8 cellular contexts compared by ENCODE assay signal in the genomic region with DNA sequence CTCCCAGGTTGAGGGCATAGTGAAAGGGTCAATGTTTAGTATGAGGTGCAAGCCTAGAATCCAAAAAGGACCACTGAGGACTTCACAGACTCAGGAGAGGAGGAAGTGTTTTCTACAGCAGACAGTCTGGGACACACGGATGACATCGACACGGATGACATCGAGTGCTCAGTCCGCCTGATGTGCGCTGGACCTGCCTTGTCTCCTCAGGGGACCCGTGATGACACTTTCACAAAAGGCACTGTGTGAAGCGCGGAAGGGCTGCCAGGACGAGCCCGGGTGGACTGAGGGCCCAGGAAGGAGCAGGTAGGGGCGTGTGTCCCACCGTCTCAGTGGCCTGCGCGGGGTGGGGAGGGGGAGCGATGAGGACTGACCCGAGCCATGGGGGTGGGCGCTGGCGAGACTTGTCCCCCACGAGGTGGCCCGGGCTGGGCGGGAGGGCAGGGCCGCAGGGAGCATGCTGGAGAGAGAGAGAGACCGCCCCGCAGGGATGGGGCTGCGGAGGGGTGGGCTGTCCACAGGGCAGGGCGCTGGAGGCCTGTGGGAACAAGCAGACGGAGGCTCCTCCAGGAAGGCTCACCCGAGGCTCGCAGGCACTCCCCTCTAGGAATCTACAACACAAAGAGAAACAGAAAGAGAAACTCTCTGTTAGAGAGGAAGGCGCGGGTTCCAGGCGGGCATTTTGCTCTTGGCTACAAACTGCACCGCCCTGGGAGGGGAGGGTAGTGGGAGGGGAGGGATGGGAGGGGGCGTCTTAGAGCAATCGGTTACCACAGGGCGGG. TPM values are rescaled to one million over a fixed set of nuclear protein-coding genes. Genes with fewer than 3 reads are reported as not detected.
DNase-seq lines count a peak whose midpoint lies in the region; ATAC-seq and TF ChIP-seq lines count a peak whose summit lies in the region.

No MANE protein-coding gene starts in this region.

- no peaks in the 10 kb centered on the region for H3K9me2 ChIP-seq in GM23338 (ENCODE audit: insufficient read depth)

- peaks cover 34% of the 10 kb centered on the region; the same call in 1 of the 2 replicates for H3F3A ChIP-seq in GM23338 (replicated peaks; ENCODE audit: low read depth)

- peak overlapping the region; percentile 61 for H3K4me3 Mint-ChIP-seq in GM23338

- H3K4me3 ChIP-seq in GM23338 (peak overlapping the region; percentile 57), esophagus muscularis mucosa (peak overlapping the region; percentile 9 to 33 (median 14))

- DNase-seq in GM23338 (ENCODE audit: low spot score) (peak; percentile 94), esophagus muscularis mucosa (ENCODE audit: extremely low spot score) (no peak), COLO829 (ENCODE audit: low spot score) (no peak)
- DNase-seq in activated CD4-positive, alpha-beta T cell treated with anti-CD3 and anti-CD28 coated beads for 48 hours = peak; percentile 88
- DNase-seq in stimulated activated CD4-positive, alpha-beta T cell treated with anti-CD3 and anti-CD28 coated beads, TNF-alpha, amount 100 ng/mL, for 48 hours (ENCODE audit: low read depth in 3 of 3) = peak in 2 of 3 donors; percentile 68 to 79

- peak overlapping the region; percentile 74 for H3K27ac Mint-ChIP-seq in GM23338

- TF ChIP-seq POLR2A in esophagus muscularis mucosa (IDR thresholded peaks at IDR 0.05; ENCODE audit: low read depth) = no peak

- TF ChIP-seq CTCF in GM23338 (conservative IDR thresholded peaks at IDR 0.05; ENCODE audit: low read depth in 2 of 2) = no peak
- TF ChIP-seq CTCF in esophagus muscularis mucosa (IDR thresholded peaks at IDR 0.05) = no peak

- H3K79me2 ChIP-seq in GM23338 (replicated peaks; ENCODE audit: insufficient read depth) = no peaks in the 10 kb centered on the region

- H3K27ac ChIP-seq in GM23338 (ENCODE audit: low read depth) (peak overlapping the region; percentile 97), esophagus muscularis mucosa (replicated peaks in 1 of 4) (peak overlapping the region; percentile 72 to 88 (median 86))

- 68% methylated on average over 37 of the region's 37 CpGs for WGBS in esophagus muscularis mucosa

- TF ChIP-seq EP300 in esophagus muscularis mucosa (IDR thresholded peaks at IDR 0.05) = no peak

- H3K27me3 Mint-ChIP-seq in GM23338 (ENCODE audit: insufficient read depth, low read depth, poor library complexity) = peaks cover 17% of the 10 kb centered on the region

- peak overlapping the region; percentile 81; the same call in 1 of the 2 replicates for H2AFZ ChIP-seq in GM23338

- no peaks in the 10 kb centered on the region for H3K9me3 Mint-ChIP-seq in GM23338

- H4K20me1 ChIP-seq in GM23338 (replicated peaks; ENCODE audit: insufficient read depth) = no peaks in the 10 kb centered on the region; the same call in 1 of the 2 replicates

- peak overlapping the region; percentile 72 for H3K4me2 ChIP-seq in GM23338

- H3K27me3 ChIP-seq in GM23338 (ENCODE audit: insufficient read depth) = no peaks in the 10 kb centered on the region
- no peaks in the 10 kb centered on the region for H3K27me3 ChIP-seq in esophagus muscularis mucosa

- intact Hi-C loops in esophagus muscularis mucosa (cut with DNase I) = loop anchor here (5.0 kb wide), 1 partner anchor 347 kb away; no protein-coding TSS in a partner anchor

- ATAC-seq in GM23338 (peak; percentile 70), GM18858 (IDR thresholded peaks at IDR 0.05; ENCODE audit: unreplicated experiment) (no peak), HG03095 (IDR thresholded peaks at IDR 0.05; ENCODE audit: unreplicated experiment) (no peak), HG03025 (IDR thresholded peaks at IDR 0.05; ENCODE audit: low FRiP score, unreplicated experiment) (no peak)

- H3K36me3 ChIP-seq in GM23338 (ENCODE audit: insufficient read depth) (no peaks in the 10 kb centered on the region; the same call in 1 of the 2 replicates), esophagus muscularis mucosa (peaks cover 18 to 45% (median 37%) of the 10 kb centered on the region in 4 donors)

- H3K36me3 Mint-ChIP-seq in GM23338 (ENCODE audit: low read depth) = peaks cover 20% of the 10 kb centered on the region; the same call in 2 of the 3 replicates

- H3K4me1 ChIP-seq in GM23338 (ENCODE audit: insufficient read depth) = peaks cover 34% of the 10 kb centered on the region
- peaks cover 25 to 83% (median 78%) of the 10 kb centered on the region in 4 donors for H3K4me1 ChIP-seq in esophagus muscularis mucosa

- no peaks in the 10 kb centered on the region for H3K9me3 ChIP-seq in esophagus muscularis mucosa

- H3K4me1 Mint-ChIP-seq in GM23338 = peaks cover 55% of the 10 kb centered on the region

TF ChIP-seq in GM23338, 12 proteins besides CTCF, POLR2A, EP300 and RAD21 (continues in another document):
- TF ChIP-seq NANOG (IDR thresholded peaks at IDR 0.05; ENCODE audit: borderline replicate concordance) = no peak
- TF ChIP-seq EZH2 (IDR thresholded peaks at IDR 0.05; ENCODE audit: low read depth, unreplicated experiment) = no peak
- no peak for TF ChIP-seq POLR2AphosphoS5 (IDR thresholded peaks at IDR 0.05; ENCODE audit: low read depth)
- TF ChIP-seq, protein P1, sequence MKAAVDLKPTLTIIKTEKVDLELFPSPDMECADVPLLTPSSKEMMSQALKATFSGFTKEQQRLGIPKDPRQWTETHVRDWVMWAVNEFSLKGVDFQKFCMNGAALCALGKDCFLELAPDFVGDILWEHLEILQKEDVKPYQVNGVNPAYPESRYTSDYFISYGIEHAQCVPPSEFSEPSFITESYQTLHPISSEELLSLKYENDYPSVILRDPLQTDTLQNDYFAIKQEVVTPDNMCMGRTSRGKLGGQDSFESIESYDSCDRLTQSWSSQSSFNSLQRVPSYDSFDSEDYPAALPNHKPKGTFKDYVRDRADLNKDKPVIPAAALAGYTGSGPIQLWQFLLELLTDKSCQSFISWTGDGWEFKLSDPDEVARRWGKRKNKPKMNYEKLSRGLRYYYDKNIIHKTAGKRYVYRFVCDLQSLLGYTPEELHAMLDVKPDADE (IDR thresholded peaks at IDR 0.05) = no peak
- TF ChIP-seq CREB1 (CRISPR knock-in tag; IDR thresholded peaks at IDR 0.05; ENCODE audit: low read depth) = no peak
- TF ChIP-seq STAT1 (IDR thresholded peaks at IDR 0.05; ENCODE audit: unreplicated experiment) = no peak
- no peak for TF ChIP-seq REST (IDR thresholded peaks at IDR 0.05; ENCODE audit: unreplicated experiment)
- TF ChIP-seq ZNF114 (CRISPR knock-in tag; IDR thresholded peaks at IDR 0.05) = no peak
- TF ChIP-seq JUNB (IDR thresholded peaks at IDR 0.05; ENCODE audit: unreplicated experiment) = no peak
- no peak for TF ChIP-seq ZNF331 (CRISPR knock-in tag; IDR thresholded peaks at IDR 0.05; ENCODE audit: low read depth)
- TF ChIP-seq EZH2phosphoT487 (IDR thresholded peaks at IDR 0.05; ENCODE audit: unreplicated experiment) = no peak

RNA-seq across cellular contexts. Expression of gene USP20, which starts 54.9 kb away (rescaled TPM):
- 12.0 and 13.0 TPM in 2 replicates for total RNA-seq in GM23338 (2014; rRNA removed; shearing (Covaris generic))
- polyA plus RNA-seq in GM23338 (2016; fragmentation: Nextera tagmentation; extraction: Ambion mirVana) = 9.9 and 10.4 TPM in 2 replicates
- 10 to 100 TPM; 31.1 to 45.3 (median 38.7) TPM for total RNA-seq in esophagus muscularis mucosa

RNA-seq across cellular contexts. Expression of gene C9orf78, which starts 55.1 kb away (rescaled TPM):
- 34.4 and 46.1 TPM in 2 replicates for total RNA-seq in GM23338 (2014; rRNA removed; shearing (Covaris generic))
- polyA plus RNA-seq in GM23338 (2016; fragmentation: Nextera tagmentation; extraction: Ambion mirVana) = 72.8 and 84.6 TPM in 2 replicates
- total RNA-seq in esophagus muscularis mucosa = 100 to 1,000 TPM in 1 of 4 donors, 10 to 100 TPM in 3; 47.3 to 139 (median 62.6) TPM

Comparison
In these comparisons a context has a peak if more than half of its experiments do, and no peak if none do; other contexts are left out.
1. DNase-seq: peak in GM23338 (single experiment), activated CD4-positive, alpha-beta T cell treated with anti-CD3 and anti-CD28 coated beads for 48 hours (single experiment) and stimulated activated CD4-positive, alpha-beta T cell treated with anti-CD3 and anti-CD28 coated beads, TNF-alpha, amount 100 ng/mL, for 48 hours (2 of 3); none in esophagus muscularis mucosa (single experiment) and COLO829 (single experiment).